12 cellular contexts compared by ENCODE assay signal in genomic region chr19:70793-71192, GRCh38. TPM values are rescaled to one million over a fixed set of nuclear protein-coding genes. Genes with fewer than 3 reads are reported as not detected.
DNase-seq lines count a peak whose midpoint lies in the region; ATAC-seq and TF ChIP-seq lines count a peak whose summit lies in the region.
"Not testable (repeated sequence)": the region's sequence is repeated elsewhere in the genome, so short reads cannot be mapped to it uniquely, and the experiment has no call there.
"Had no signal": no experiment of that assay in that cellular context is flagged by ENCODE, and none has a peak within 500 bp of the region (broad histone marks: within the 10 kb centered on the region; RNA-seq: fewer than 3 reads in every experiment).

No MANE protein-coding gene starts in this region.

- H3K9me3 Mint-ChIP-seq in activated T-cell treated with anti-CD3 and anti-CD28 coated beads, Interleukin-2, amount 50 U/mL, for 24 hours; activated naive CD8-positive, alpha-beta T cell treated with anti-CD3 and anti-CD28 coated beads, Interleukin-2, amount 50 U/mL, for 24 hours: not testable (repeated sequence)

- not testable (repeated sequence) for H3K4me3 Mint-ChIP-seq in activated T-cell treated with anti-CD3 and anti-CD28 coated beads, Interleukin-2, amount 50 U/mL, for 24 hours; activated naive CD8-positive, alpha-beta T cell treated with anti-CD3 and anti-CD28 coated beads, Interleukin-2, amount 50 U/mL, for 24 hours

- H3K36me3 Mint-ChIP-seq in activated T-cell treated with anti-CD3 and anti-CD28 coated beads, Interleukin-2, amount 50 U/mL, for 24 hours (ENCODE audit: low read depth); activated naive CD8-positive, alpha-beta T cell treated with anti-CD3 and anti-CD28 coated beads, Interleukin-2, amount 50 U/mL, for 24 hours (ENCODE audit: low read depth): not testable (repeated sequence)

- H3K27ac ChIP-seq in gastrocnemius medialis, testis: not testable (repeated sequence)

- not testable (repeated sequence) for H3K36me3 ChIP-seq in gastrocnemius medialis; testis (ENCODE audit: low read depth, missing control alignments)

- not testable (repeated sequence) for ATAC-seq in activated naive CD8-positive, alpha-beta T cell treated with anti-CD3 and anti-CD28 coated beads, Interleukin-2, amount 50 U/mL, for 24 hours; left ventricle myocardium superior; gastrocnemius medialis

- in situ Hi-C loops in gastrocnemius medialis (cut with MboI; ENCODE audit: low sequenced_read_pairs in 4 of 4), result not testable (repeated sequence)

- H3K27me3 Mint-ChIP-seq in activated T-cell treated with anti-CD3 and anti-CD28 coated beads, Interleukin-2, amount 50 U/mL, for 24 hours; activated naive CD8-positive, alpha-beta T cell treated with anti-CD3 and anti-CD28 coated beads, Interleukin-2, amount 50 U/mL, for 24 hours: not testable (repeated sequence)

- WGBS in testis, 2 donors, result no CpG with 5 or more reads among the region's 54 CpGs

- peak; percentile 4 for DNase-seq in T follicular helper cell (ENCODE audit: low read depth)
- DNase-seq in activated CD4-positive, alpha-beta T cell treated with anti-CD3 and anti-CD28 coated beads, Interleukin-2, amount 50 U/mL, for 1 hour, result peak; percentile 16
- peak; percentile 79 for DNase-seq in activated T-cell treated with anti-CD3 and anti-CD28 coated beads, Interleukin-2, amount 50 U/mL, for 24 hours
- peak; percentile 40 for DNase-seq in activated naive CD8-positive, alpha-beta T cell treated with anti-CD3 and anti-CD28 coated beads, Interleukin-2, amount 50 U/mL, for 24 hours
- peak; percentile 62 for DNase-seq in left ventricle myocardium superior
- DNase-seq in gastrocnemius medialis, result peak; percentile 2 to 5
- DNase-seq in stimulated activated CD8-positive, alpha-beta memory T cell treated with anti-CD3 and anti-CD28 coated beads, Interleukin-12 subunit alpha, Interleukin-12 subunit beta, amount 100 ng/mL, for 1 hour (ENCODE audit: low read depth), result peak; percentile 4
- DNase-seq in testis, result peak; percentile 31

- not testable (repeated sequence) for TF ChIP-seq CTCF in gastrocnemius medialis (IDR thresholded peaks at IDR 0.05 in 4 of 5, conservative IDR thresholded peaks at IDR 0.05 in 1 of 5); testis (IDR thresholded peaks at IDR 0.05)

- peak overlapping the region in 1 of 4 donors; percentile 19 for H3K4me3 ChIP-seq in gastrocnemius medialis
- not testable (repeated sequence) for H3K4me3 ChIP-seq in testis

- not testable (repeated sequence) for H3K4me1 ChIP-seq in gastrocnemius medialis, testis

- TF ChIP-seq POLR2A in gastrocnemius medialis (IDR thresholded peaks at IDR 0.05); testis (IDR thresholded peaks at IDR 0.05): not testable (repeated sequence)

- not testable (repeated sequence) for H3K27me3 ChIP-seq in gastrocnemius medialis, testis

- not testable (repeated sequence) for H3K9me3 ChIP-seq in gastrocnemius medialis, testis

- H3K27ac Mint-ChIP-seq in activated T-cell treated with anti-CD3 and anti-CD28 coated beads, Interleukin-2, amount 50 U/mL, for 24 hours; activated naive CD8-positive, alpha-beta T cell treated with anti-CD3 and anti-CD28 coated beads, Interleukin-2, amount 50 U/mL, for 24 hours: not testable (repeated sequence)

- H3K4me1 Mint-ChIP-seq in activated T-cell treated with anti-CD3 and anti-CD28 coated beads, Interleukin-2, amount 50 U/mL, for 24 hours (ENCODE audit: low read depth); activated naive CD8-positive, alpha-beta T cell treated with anti-CD3 and anti-CD28 coated beads, Interleukin-2, amount 50 U/mL, for 24 hours: not testable (repeated sequence)

- intact Hi-C loops in left ventricle myocardium superior (cut with micrococcal nuclease); gastrocnemius medialis (cut with DNase I; ENCODE audit: low total_unique reads); testis (cut with DNase I; ENCODE audit: low total_unique reads): not testable (repeated sequence)

RNA-seq across cellular contexts. Expression of gene OR4F17, which starts 36.1 kb away (rescaled TPM):
- total RNA-seq in left ventricle myocardium superior (not detected), gastrocnemius medialis (not detected), testis (not detected)
- not detected for polyA plus RNA-seq in testis (ENCODE audit: insufficient read depth, low read depth, low replicate concordance)
- total RNA-seq: fibroblast of villous mesenchyme, G401, left lobe of liver, smooth muscle cell had no signal
- polyA plus RNA-seq: smooth muscle cell had no signal

Comparison
In these comparisons a context has a peak if more than half of its experiments do, and no peak if none do; other contexts are left out.
1. DNase-seq: peak in every context shown above with its lines; median percentile 79 in activated T-cell treated with anti-CD3 and anti-CD28 coated beads, Interleukin-2, amount 50 U/mL, for 24 hours; 62 in left ventricle myocardium superior; 40 in activated naive CD8-positive, alpha-beta T cell treated with anti-CD3 and anti-CD28 coated beads, Interleukin-2, amount 50 U/mL, for 24 hours; 31 in testis; 16 in activated CD4-positive, alpha-beta T cell treated with anti-CD3 and anti-CD28 coated beads, Interleukin-2, amount 50 U/mL, for 1 hour; 4 in T follicular helper cell; 4 in stimulated activated CD8-positive, alpha-beta memory T cell treated with anti-CD3 and anti-CD28 coated beads, Interleukin-12 subunit alpha, Interleukin-12 subunit beta, amount 100 ng/mL, for 1 hour; 4 in gastrocnemius medialis.